In the genomic region with DNA sequence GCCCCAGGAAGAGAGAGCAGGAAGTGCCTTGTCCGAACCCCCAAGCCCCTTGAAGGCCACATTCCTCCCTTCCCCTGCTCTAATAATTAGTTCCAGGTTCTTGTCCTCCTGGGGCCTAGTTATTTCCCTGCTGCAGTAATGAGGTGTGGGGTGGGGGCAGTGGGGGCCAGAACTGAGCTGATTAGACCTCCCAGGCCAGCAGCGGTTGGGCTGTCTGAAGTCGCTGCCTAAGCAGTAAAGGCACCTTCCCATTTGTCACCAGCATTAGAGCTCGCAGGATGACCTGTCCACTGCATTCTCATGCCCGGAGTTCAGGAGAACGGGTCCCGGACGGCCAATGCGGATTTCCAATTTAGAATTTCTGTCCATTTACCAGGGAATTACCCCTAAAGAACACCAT, we compare ENCODE assay signal across 30 cellular contexts.
"Had no signal": no experiment of that assay in that cellular context is flagged by ENCODE, and none has a peak within 500 bp of the region (broad histone marks: within the 10 kb centered on the region; RNA-seq: fewer than 3 reads in every experiment).

No MANE protein-coding gene starts in this region.

- H3K36me3 ChIP-seq: colonic mucosa, esophagus squamous epithelium, heart right ventricle, pancreas, right atrium auricular region, suprapubic skin, transverse colon, upper lobe of right lung, uterus had no signal

- H3K9me3 ChIP-seq: colonic mucosa, esophagus squamous epithelium, heart right ventricle, pancreas, right atrium auricular region, suprapubic skin, transverse colon, upper lobe of right lung, uterus had no signal

- H3K4me1 ChIP-seq: colonic mucosa, esophagus squamous epithelium, heart right ventricle, pancreas, right atrium auricular region, suprapubic skin, transverse colon, upper lobe of right lung, uterus had no signal

- H3K27ac ChIP-seq: colonic mucosa, esophagus squamous epithelium, heart right ventricle, pancreas, right atrium auricular region, suprapubic skin, transverse colon, upper lobe of right lung, uterus had no signal

- H3K4me2 ChIP-seq: smooth muscle cell had no signal

- DNase-seq: colonic mucosa; dermis blood vessel endothelial cell; effector memory CD8-positive, alpha-beta T cell; erythroblast; esophagus squamous epithelium; foreskin melanocyte; glutamatergic neuron; heart right ventricle; hippocampal formation; immature natural killer cell; islet precursor cell; kidney glomerular epithelial cell; mesenchymal stem cell; naive thymus-derived CD4-positive, alpha-beta T cell; pancreas; stimulated activated CD4-positive, alpha-beta T cell treated with anti-CD3 and anti-CD28 coated beads, Interleukin-12 subunit alpha, Interleukin-12 subunit beta, amount 100 ng/mL, for 4 hours; stimulated activated CD4-positive, alpha-beta T cell treated with anti-CD3 and anti-CD28 coated beads, Interleukin-1b, Interleukin-23, amount 100 ng/mL, for 48 hours; stimulated activated CD4-positive, alpha-beta T cell treated with anti-CD3 and anti-CD28 coated beads, Interleukin-4, amount 100 ng/mL, for 1 hour; stimulated activated CD8-positive, alpha-beta memory T cell treated with anti-CD3 and anti-CD28 coated beads, Interleukin-4, amount 100 ng/mL, for 48 hours; stimulated activated naive CD4-positive, alpha-beta T cell; stimulated activated naive CD8-positive, alpha-beta T cell treated with anti-CD3 and anti-CD28 coated beads, Interleukin-15, amount 100 ng/mL, for 72 hours; transverse colon; upper lobe of right lung; uterus had no signal

- H3K27me3 ChIP-seq: right atrium auricular region, uterus had no signal

- H3K4me3 ChIP-seq: colonic mucosa, esophagus squamous epithelium, heart right ventricle, lung, pancreas, right atrium auricular region, smooth muscle cell, suprapubic skin, transverse colon, upper lobe of right lung, uterus had no signal

- ATAC-seq: effector memory CD8-positive, alpha-beta T cell; heart right ventricle; left lobe of liver; naive thymus-derived CD4-positive, alpha-beta T cell; pancreas; sciatic nerve; stimulated activated naive CD8-positive, alpha-beta T cell treated with anti-CD3 and anti-CD28 coated beads, Interleukin-15, amount 100 ng/mL, for 72 hours; upper lobe of right lung had no signal
